22 cellular contexts compared by ENCODE assay signal in the genomic region with DNA sequence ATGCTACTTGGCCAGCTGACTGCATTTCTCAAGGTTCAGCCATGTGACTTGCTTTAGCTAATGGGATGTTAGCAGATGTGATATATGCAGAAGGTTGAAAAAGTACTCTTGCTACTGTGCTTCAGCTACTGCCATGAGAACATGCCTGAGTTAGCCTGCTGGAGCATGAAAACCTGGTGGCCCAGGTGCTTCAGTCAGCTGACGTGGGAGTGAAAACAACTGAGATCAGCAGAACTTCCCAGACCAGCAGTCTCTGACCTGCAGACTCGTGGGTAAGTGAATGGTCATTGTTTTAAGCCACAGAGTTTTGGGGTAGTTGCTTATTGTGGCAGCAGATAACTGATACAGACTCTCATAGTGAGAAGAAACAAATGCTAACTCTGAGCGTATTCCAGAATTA.
"Had no signal": no experiment of that assay in that cellular context is flagged by ENCODE, and none has a peak within 500 bp of the region (broad histone marks: within the 10 kb centered on the region; RNA-seq: fewer than 3 reads in every experiment).

No MANE protein-coding gene starts in this region.

- H3K4me3 ChIP-seq: SJCRH30 had no signal

- H3K36me3 ChIP-seq: SJCRH30 had no signal

- H3K27me3 ChIP-seq: SJCRH30 had no signal

- DNase-seq: IMR-90, Kasumi-1, KG1, MV-4-11, NCI-H1048, NCI-H1105, NCI-H1417, NCI-H1436 treated with DMSO at 0.1 percent for 48 hours, NCI-H1694, NCI-H187 treated with DMSO at 0.1 percent for 48 hours, NCI-H2029 treated with DMSO at 0.1 percent for 48 hours, NCI-H2171 treated with DMSO at 0.1 percent for 48 hours, NCI-H524, NCI-H526 treated with DMSO at 0.1 percent for 48 hours, NCI-H748 treated with DMSO at 0.1 percent for 48 hours, PC-3, SHP77 treated with DMSO at 0.1 percent for 48 hours, SJCRH30 had no signal

- H3K4me1 ChIP-seq: SJCRH30 had no signal

- H3K9me3 ChIP-seq: SJCRH30 had no signal

- ATAC-seq: HepG2, Panc1, PC-3, Right ventricle myocardium inferior, SK-N-SH treated with all-trans-retinoic acid at 6 μM for 48 hours had no signal

- H3K27ac ChIP-seq: SJCRH30 had no signal
